16 cellular contexts compared by ENCODE assay signal in genomic region chr1:108048311-108049082, GRCh38.
"Had no signal": no experiment of that assay in that cellular context is flagged by ENCODE, and none has a peak within 500 bp of the region (broad histone marks: within the 10 kb centered on the region; RNA-seq: fewer than 3 reads in every experiment).

No MANE protein-coding gene starts in this region.

- H3K36me3 ChIP-seq: pancreas, thyroid gland had no signal

- H3K4me1 Mint-ChIP-seq: WTC11 had no signal

- H3K4me3 ChIP-seq: body of pancreas, pancreas, psoas muscle, thyroid gland had no signal

- H3K4me1 ChIP-seq: psoas muscle had no signal

- H3K4me3 Mint-ChIP-seq: activated naive CD4-positive, alpha-beta T cell treated with anti-CD3 and anti-CD28 coated beads, Interleukin-2, amount 10 ng/mL, durations not matched to agents 7 days and 5 days; activated T-cell treated with anti-CD3 and anti-CD28 coated beads, Interleukin-2, amount 50 U/mL, for 72 hours; WTC11 had no signal

- H3K27ac ChIP-seq: body of pancreas, epithelial cell of prostate, foreskin keratinocyte, pancreas, psoas muscle, thyroid gland had no signal

- H3K9me3 Mint-ChIP-seq: activated T-cell treated with anti-CD3 and anti-CD28 coated beads, Interleukin-2, amount 50 U/mL, for 72 hours; naive thymus-derived CD8-positive, alpha-beta T cell had no signal

- H3K27me3 ChIP-seq: body of pancreas, foreskin keratinocyte, pancreas, thyroid gland had no signal

- ATAC-seq: body of pancreas; foreskin keratinocyte; left lobe of liver; naive thymus-derived CD8-positive, alpha-beta T cell; pancreas had no signal

- H3K27ac Mint-ChIP-seq: activated naive CD4-positive, alpha-beta T cell treated with anti-CD3 and anti-CD28 coated beads, Interleukin-2, amount 10 ng/mL, durations not matched to agents 7 days and 5 days; activated T-cell treated with anti-CD3 and anti-CD28 coated beads, Interleukin-2, amount 50 U/mL, for 72 hours; WTC11 had no signal

- H3K9me3 ChIP-seq: body of pancreas, pancreas, psoas muscle, thyroid gland had no signal

- DNase-seq: activated CD4-positive, alpha-beta T cell treated with anti-CD3 and anti-CD28 coated beads, Interleukin-2, amount 50 U/mL, for 4 hours; activated naive CD4-positive, alpha-beta T cell treated with anti-CD3 and anti-CD28 coated beads, Interleukin-2, amount 10 ng/mL, durations not matched to agents 7 days and 5 days; body of pancreas; foreskin keratinocyte; naive thymus-derived CD8-positive, alpha-beta T cell; pancreas; psoas muscle; right cardiac atrium; stimulated activated CD4-positive, alpha-beta T cell treated with anti-CD3 and anti-CD28 coated beads, Interleukin-12 subunit alpha, Interleukin-12 subunit beta, amount 100 ng/mL, for 4 hours; stimulated activated naive CD8-positive, alpha-beta T cell treated with anti-CD3 and anti-CD28 coated beads, Interleukin-15, Interleukin-2, amounts not matched to agents 100 U/mL and 50 U/mL, for 24 hours; T-helper 9 cell had no signal
